In the genomic region with DNA sequence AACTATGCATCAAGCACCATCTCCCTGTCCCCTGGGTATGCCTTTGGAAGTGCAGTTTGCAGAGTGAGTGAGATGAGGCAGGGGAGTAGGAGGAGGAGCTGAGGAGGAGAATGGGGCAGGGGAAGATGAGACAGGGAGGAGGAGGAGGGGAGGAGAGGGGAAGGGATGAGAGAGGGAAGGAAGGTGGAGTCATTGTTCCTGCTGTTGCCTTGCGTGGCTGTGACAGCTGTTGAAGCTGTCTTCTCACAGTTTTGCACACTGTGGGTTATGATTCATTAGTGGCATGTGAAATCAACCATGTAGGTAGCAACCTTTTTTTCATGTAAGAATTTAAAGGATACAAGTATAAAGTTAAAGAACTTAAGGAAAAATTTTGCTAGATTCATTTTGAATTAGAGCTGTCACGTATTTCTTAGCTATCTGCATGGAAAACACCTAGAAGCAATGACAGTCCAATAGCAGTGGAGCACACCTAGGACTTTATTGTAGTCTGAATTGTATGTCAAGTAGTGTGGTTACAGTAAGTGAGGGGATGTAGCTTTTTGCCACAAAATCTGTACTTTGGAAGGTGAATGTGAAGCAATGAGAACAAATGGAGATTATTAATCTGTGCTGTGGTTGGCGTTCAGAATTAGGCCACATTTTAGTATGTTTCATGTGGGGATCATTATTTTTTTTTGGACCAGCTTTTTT, we compare ENCODE assay signal across 10 cellular contexts. TPM values are rescaled to one million over a fixed set of nuclear protein-coding genes. Genes with fewer than 3 reads are reported as not detected.
DNase-seq lines count a peak whose midpoint lies in the region; ATAC-seq, FAIRE-seq and TF ChIP-seq lines count a peak whose summit lies in the region.
"Had no signal": no experiment of that assay in that cellular context is flagged by ENCODE, and none has a peak within 500 bp of the region (broad histone marks: within the 10 kb centered on the region; RNA-seq: fewer than 3 reads in every experiment).

No MANE protein-coding gene starts in this region.

- no peak overlapping the region for H3K23ac ChIP-seq in H9 (ENCODE audit: insufficient read length, low read depth, low read length)

- H3K36me3 Mint-ChIP-seq in H9 (ENCODE audit: insufficient read depth in 1 of 3, low read depth in 3 of 3) (peaks cover 13 to 30% (median 23%) of the 10 kb centered on the region in 3 experiments), glutamatergic neuron (ENCODE audit: unreplicated experiment) (peaks cover 10% of the 10 kb centered on the region)

- no peak overlapping the region for H3T11ph ChIP-seq in H9 (ENCODE audit: low read length)

- BruUV-seq in OCI-LY7 (replicated peaks; lab: Mats Ljungman, UMichigan) = no TSS peak

- no peak overlapping the region for H3K18ac ChIP-seq in H9 (ENCODE audit: insufficient read length, low read depth, low read length)

- H3K79me2 ChIP-seq in H9 (ENCODE audit: insufficient read depth, low read length) = no peaks in the 10 kb centered on the region
- peaks cover 86% of the 10 kb centered on the region for H3K79me2 ChIP-seq in OCI-LY7 (ENCODE audit: insufficient read depth, low read depth, low read length)

- DNase-seq in GM12891 (ENCODE audit: insufficient read length, low spot score) (no peak), H9 (no peak), OCI-LY7 (ENCODE audit: low spot score) (no peak), glutamatergic neuron (peak; percentile 33), DMS79 (lab: John Stamatoyannopoulos, UW) (no peak), NCI-H1930 (lab: John Stamatoyannopoulos, UW) (no peak), vagina (ENCODE audit: extremely low spot score in 2 of 2) (no peak)

- H3K9me3 Mint-ChIP-seq in H9 (peaks cover 6 to 8% of the 10 kb centered on the region in 2 experiments; a peak in 4 of 5 replicates), glutamatergic neuron (ENCODE audit: unreplicated experiment) (peaks cover 7% of the 10 kb centered on the region)

- no peak for ATAC-seq in GM21576 (IDR thresholded peaks at IDR 0.05; ENCODE audit: unreplicated experiment)

- H3K9ac ChIP-seq in H9 (ENCODE audit: extremely low read depth, insufficient read length, low read length) = no peak overlapping the region
- H3K9ac ChIP-seq: KMS-11 had no signal

- intact Hi-C loops in OCI-LY7 (cut with micrococcal nuclease; ENCODE audit: unreplicated experiment) (no loop called here), vagina (cut with DNase I) (no loop called here)

- no peak overlapping the region for H2AK5ac ChIP-seq in H9 (ENCODE audit: insufficient read length, low read length)

- H3K4ac ChIP-seq in H9 (ENCODE audit: low read depth, low read length) = no peak overlapping the region

- H2AFZ ChIP-seq in H9 (ENCODE audit: low read length) (no peak overlapping the region), OCI-LY7 (ENCODE audit: low read length) (no peak overlapping the region)

- H3K27ac Mint-ChIP-seq in H9 (peak overlapping the region in 1 of 3 experiments; percentile 51; a peak in 1 of 7 replicates), glutamatergic neuron (ENCODE audit: unreplicated experiment) (peak overlapping the region; percentile 93)

- no peak overlapping the region for H3K56ac ChIP-seq in H9 (ENCODE audit: insufficient read length, low read depth, low read length)

- H4K20me1 ChIP-seq in H9 (ENCODE audit: control insufficient read depth, insufficient read depth, insufficient read length) (no peaks in the 10 kb centered on the region), OCI-LY7 (ENCODE audit: insufficient read depth, low read length) (peaks cover 5% of the 10 kb centered on the region; the same call in 1 of the 2 replicates)

- H3K4me3 ChIP-seq in OCI-LY7 (ENCODE audit: low read depth, low read length, poor library complexity, severe bottlenecking) (no peak overlapping the region), vagina (no peak overlapping the region)

- H2BK15ac ChIP-seq in H9 (ENCODE audit: low read depth, low read length) = no peak overlapping the region

- H3K9me2 ChIP-seq in OCI-LY7 (ENCODE audit: insufficient read depth, low read length) = no peaks in the 10 kb centered on the region

- H4K91ac ChIP-seq in H9 (ENCODE audit: insufficient read length, low read depth, low read length) = no peak overlapping the region

- TF ChIP-seq CTCF in H9 (conservative IDR thresholded peaks at IDR 0.05) = no peak
- no peak for TF ChIP-seq CTCF in OCI-LY7 (conservative IDR thresholded peaks at IDR 0.05; ENCODE audit: low read length)
- no peak for TF ChIP-seq CTCF in glutamatergic neuron (IDR thresholded peaks at IDR 0.05; ENCODE audit: partially characterized antibody, unreplicated experiment)
- no peak for TF ChIP-seq CTCF in vagina (IDR thresholded peaks at IDR 0.05)

- no peak overlapping the region for H2BK20ac ChIP-seq in H9 (ENCODE audit: low read depth, low read length, poor library complexity, severe bottlenecking)

- H3K4me2 ChIP-seq in H9 (ENCODE audit: insufficient read depth, insufficient read length, low read length) (no peak overlapping the region), OCI-LY7 (ENCODE audit: low read length) (peak overlapping the region; percentile 24; the same call in 1 of the 2 replicates)
- H3K4me2 ChIP-seq: KMS-11 had no signal

- H3K27me3 ChIP-seq in H9 (ENCODE audit: insufficient read depth, low read length) = no peaks in the 10 kb centered on the region
- no peaks in the 10 kb centered on the region for H3K27me3 ChIP-seq in vagina

- FAIRE-seq in GM12891 (lab: Jason Lieb, UNC) = peak; percentile 90

- TF ChIP-seq POLR2A in GM12891 (IDR thresholded peaks at IDR 0.05; ENCODE audit: low read depth, low read length) = no peak
- TF ChIP-seq POLR2A in vagina (IDR thresholded peaks at IDR 0.05) = no peak

- no peaks in the 10 kb centered on the region for H3K23me2 ChIP-seq in H9 (ENCODE audit: insufficient read length, low read depth, low read length, poor library complexity, severe bottlenecking)

- peak overlapping the region; percentile 86 for H4K8ac ChIP-seq in H9 (replicated peaks; ENCODE audit: insufficient read length, low read depth, low read length)

- H3K27ac ChIP-seq in H9 (ENCODE audit: insufficient read length, low read depth, low read length) = no peak overlapping the region
- peak overlapping the region; percentile 23 for H3K27ac ChIP-seq in OCI-LY7 (ENCODE audit: low read depth, low read length, poor library complexity, severe bottlenecking)
- H3K27ac ChIP-seq in vagina = no peak overlapping the region
- H3K27ac ChIP-seq: epithelial cell of prostate, KMS-11 had no signal

- no peak overlapping the region for H2BK12ac ChIP-seq in H9 (ENCODE audit: insufficient read length, low read depth, low read length)

- no peaks in the 10 kb centered on the region for H3K4me1 ChIP-seq in H9 (ENCODE audit: insufficient read depth, low read length)
- H3K4me1 ChIP-seq in OCI-LY7 (ENCODE audit: insufficient read depth, low read length, poor library complexity, severe bottlenecking) = peaks cover 50% of the 10 kb centered on the region
- peaks cover 2% of the 10 kb centered on the region for H3K4me1 ChIP-seq in vagina

- H3K9me3 ChIP-seq in H9 (ENCODE audit: control insufficient read depth, low read depth, low read length) (no peaks in the 10 kb centered on the region), OCI-LY7 (ENCODE audit: low read length) (no peaks in the 10 kb centered on the region; the same call in 1 of the 2 replicates), vagina (no peaks in the 10 kb centered on the region)

- H3K36me3 ChIP-seq in OCI-LY7 (ENCODE audit: insufficient read depth, low read length) (peaks cover 58% of the 10 kb centered on the region), vagina (no peaks in the 10 kb centered on the region)

- H3K4me3 Mint-ChIP-seq in H9 (no peak overlapping the region), glutamatergic neuron (ENCODE audit: unreplicated experiment) (no peak overlapping the region)

- H3K27me3 Mint-ChIP-seq in H9 (ENCODE audit: low read depth) = no peaks in the 10 kb centered on the region
- no peaks in the 10 kb centered on the region for H3K27me3 Mint-ChIP-seq in glutamatergic neuron (ENCODE audit: unreplicated experiment)

- CTCF ChIA-PET in OCI-LY7 (lab: Charles Lee; ENCODE audit: unreplicated experiment) = no interaction called here

- no peaks in the 10 kb centered on the region for H3K79me1 ChIP-seq in H9 (ENCODE audit: insufficient read depth, low read depth, low read length, poor library complexity, severe bottlenecking)

- no peak overlapping the region; the same call in 1 of the 2 replicates for H3K14ac ChIP-seq in H9 (ENCODE audit: insufficient read depth, low read length)

- H2BK120ac ChIP-seq in H9 (ENCODE audit: low read depth, low read length, poor library complexity, severe bottlenecking) = no peak overlapping the region

- no peak overlapping the region for H2BK5ac ChIP-seq in H9 (ENCODE audit: insufficient read length, low read length)

- no peak overlapping the region for H4K5ac ChIP-seq in H9 (ENCODE audit: insufficient read length, low read depth, low read length)

- WGBS in H9 (ENCODE audit: extremely low coverage, insufficient read length, low lambda C conversion rate) = no CpG with 5 or more reads among the region's 3 CpGs

- POLR2A ChIA-PET in OCI-LY7 (lab: Charles Lee) = interaction anchor here (0.6 to 2.6 kb wide), 5 partner anchors 13 to 139 kb away, joined by 3 to 12 read pairs (median 3); no protein-coding TSS in a partner anchor

- H3K4me1 Mint-ChIP-seq in H9 (peaks cover 3% of the 10 kb centered on the region in 2 experiments), glutamatergic neuron (ENCODE audit: low read depth, unreplicated experiment) (peaks cover 19% of the 10 kb centered on the region)

TF ChIP-seq in GM12891, 5 proteins besides CTCF, POLR2A, EP300 and RAD21:
- TF ChIP-seq PAX5 (IDR thresholded peaks at IDR 0.05; ENCODE audit: insufficient read depth, low read length, severe bottlenecking) (peak; percentile 13), POU2F2 (IDR thresholded peaks at IDR 0.05; ENCODE audit: low read depth, low read length) (no peak)

RNA-seq across cellular contexts. Expression of a gene that starts 21.7 kb away (rescaled TPM):
- polyA plus RNA-seq in GM12891 (2012; ENCODE audit: low read depth, missing spikeins) = 64.9 TPM
- total RNA-seq in H9 (2021) = 30.4 and 30.5 TPM in 2 replicates
- total RNA-seq in OCI-LY7 (2014; rRNA removed; shearing (Covaris generic)) = 55.3 and 58.9 TPM in 2 replicates
- 84.0 and 89.1 TPM in 2 replicates for total RNA-seq in OCI-LY7 (2022)
- 92.6 TPM for total RNA-seq in glutamatergic neuron (ENCODE audit: unreplicated experiment)
- 44.2 TPM for total RNA-seq in vagina

RNA-seq across cellular contexts. Expression of a gene that starts 42.9 kb away (rescaled TPM):
- polyA plus RNA-seq in GM12891 (2012; ENCODE audit: low read depth, missing spikeins) = 203 TPM
- total RNA-seq in H9 (2021) (0.55 and 0.57 TPM in 2 replicates), OCI-LY7 (2022) (74.7 and 87.3 TPM in 2 replicates), glutamatergic neuron (ENCODE audit: unreplicated experiment) (0.54 TPM), vagina (5.2 TPM)
- total RNA-seq in OCI-LY7 (2014; rRNA removed; shearing (Covaris generic)) = 23.6 and 27.4 TPM in 2 replicates
